21 cellular contexts compared by ENCODE assay signal in genomic region chrX:44967221-44967620, GRCh38.
DNase-seq lines count a peak whose midpoint lies in the region; ATAC-seq and TF ChIP-seq lines count a peak whose summit lies in the region.
"Had no signal": no experiment of that assay in that cellular context is flagged by ENCODE, and none has a peak within 500 bp of the region (broad histone marks: within the 10 kb centered on the region; RNA-seq: fewer than 3 reads in every experiment).

No MANE protein-coding gene starts in this region.

- H3K4me1 ChIP-seq in hepatocyte (ENCODE audit: insufficient read depth) (no peaks in the 10 kb centered on the region), upper lobe of right lung (no peaks in the 10 kb centered on the region)
- H3K4me1 ChIP-seq: BE2C had no signal

- peaks cover 25% of the 10 kb centered on the region for H3K4me1 Mint-ChIP-seq in activated T-cell treated with anti-CD3 and anti-CD28 coated beads, Interleukin-2, amount 50 U/mL, for 72 hours (ENCODE audit: low read depth)
- peaks cover 48% of the 10 kb centered on the region for H3K4me1 Mint-ChIP-seq in activated T-cell treated with anti-CD3 and anti-CD28 coated beads, Interleukin-2, amount 50 U/mL, for 24 hours (ENCODE audit: low read depth)
- peaks cover 29% of the 10 kb centered on the region for H3K4me1 Mint-ChIP-seq in activated CD4-positive, alpha-beta memory T cell treated with anti-CD3 and anti-CD28 coated beads for 36 hours (ENCODE audit: low read depth)
- peaks cover 25% of the 10 kb centered on the region for H3K4me1 Mint-ChIP-seq in stimulated activated effector memory CD8-positive, alpha-beta T cell treated with anti-CD3 and anti-CD28 coated beads, Interleukin-12 subunit alpha, Interleukin-12 subunit beta, amount 100 ng/mL, for 72 hours

- no peaks in the 10 kb centered on the region for H3K9me2 ChIP-seq in hepatocyte (replicated peaks; ENCODE audit: insufficient read depth)

- CTCF ChIA-PET in activated CD4-positive, alpha-beta memory T cell treated with anti-CD3 and anti-CD28 coated beads for 36 hours (lab: Charles Lee): no interaction called here

- peak overlapping the region; percentile 83 for H3K27ac Mint-ChIP-seq in activated T-cell treated with anti-CD3 and anti-CD28 coated beads, Interleukin-2, amount 50 U/mL, for 72 hours
- no peak overlapping the region for H3K27ac Mint-ChIP-seq in activated T-cell treated with anti-CD3 and anti-CD28 coated beads, Interleukin-2, amount 50 U/mL, for 24 hours
- H3K27ac Mint-ChIP-seq in activated CD4-positive, alpha-beta memory T cell treated with anti-CD3 and anti-CD28 coated beads for 36 hours: peak overlapping the region; percentile 5
- H3K27ac Mint-ChIP-seq in stimulated activated effector memory CD8-positive, alpha-beta T cell treated with anti-CD3 and anti-CD28 coated beads, Interleukin-12 subunit alpha, Interleukin-12 subunit beta, amount 100 ng/mL, for 72 hours: peak overlapping the region; percentile 21

- no peaks in the 10 kb centered on the region for H3K27me3 Mint-ChIP-seq in activated T-cell treated with anti-CD3 and anti-CD28 coated beads, Interleukin-2, amount 50 U/mL, for 72 hours (ENCODE audit: low read depth)
- no peaks in the 10 kb centered on the region for H3K27me3 Mint-ChIP-seq in activated T-cell treated with anti-CD3 and anti-CD28 coated beads, Interleukin-2, amount 50 U/mL, for 24 hours
- H3K27me3 Mint-ChIP-seq in activated CD4-positive, alpha-beta memory T cell treated with anti-CD3 and anti-CD28 coated beads for 36 hours: no peaks in the 10 kb centered on the region

- H3K9me3 ChIP-seq in hepatocyte (ENCODE audit: low read depth): no peaks in the 10 kb centered on the region
- no peaks in the 10 kb centered on the region for H3K9me3 ChIP-seq in upper lobe of right lung
- no peaks in the 10 kb centered on the region for H3K9me3 ChIP-seq in WERI-Rb-1 (ENCODE audit: severe bottlenecking)
- H3K9me3 ChIP-seq: adrenal gland, BE2C had no signal

- peaks cover 22% of the 10 kb centered on the region for H4K20me1 ChIP-seq in hepatocyte (ENCODE audit: insufficient read depth, poor library complexity, severe bottlenecking)

- no peak for DNase-seq in activated T-cell treated with anti-CD3 and anti-CD28 coated beads, Interleukin-2, amount 50 U/mL, for 72 hours
- DNase-seq in activated T-cell treated with anti-CD3 and anti-CD28 coated beads, Interleukin-2, amount 50 U/mL, for 24 hours: no peak
- no peak for DNase-seq in activated CD4-positive, alpha-beta memory T cell treated with anti-CD3 and anti-CD28 coated beads for 36 hours
- DNase-seq in hepatocyte (ENCODE audit: low spot score) (no peak), upper lobe of right lung (no peak), WERI-Rb-1 (no peak), DMS153 treated with DMSO at 0.1 percent for 48 hours (lab: John Stamatoyannopoulos, UW; ENCODE audit: unreplicated experiment) (no peak)
- DNase-seq in stimulated activated effector memory CD8-positive, alpha-beta T cell treated with anti-CD3 and anti-CD28 coated beads, Interleukin-12 subunit alpha, Interleukin-12 subunit beta, amount 100 ng/mL, for 72 hours (ENCODE audit: low spot score in 2 of 2): no peak
- DNase-seq: activated effector memory CD4-positive, alpha-beta T cell treated with Interleukin-2 at 50 U/mL for 16 hours; adrenal gland; BE2C; KG1; kidney; NCI-H1436 treated with DMSO at 0.1 percent for 48 hours; NCI-H524; Right ventricle myocardium superior; stimulated activated CD4-positive, alpha-beta T cell treated with anti-CD3 and anti-CD28 coated beads, Interleukin-1b, Interleukin-23, amount 100 ng/mL, for 48 hours had no signal

- peaks cover 78% of the 10 kb centered on the region for H3K79me2 ChIP-seq in hepatocyte

- TF ChIP-seq CTCF in hepatocyte (IDR thresholded peaks at IDR 0.05; ENCODE audit: poor library complexity): no peak
- no peak for TF ChIP-seq CTCF in upper lobe of right lung (IDR thresholded peaks at IDR 0.05)
- TF ChIP-seq CTCF in WERI-Rb-1 (IDR thresholded peaks at IDR 0.05; ENCODE audit: low read depth, low read length): no peak

- H3K36me3 ChIP-seq in hepatocyte (replicated peaks; ENCODE audit: insufficient read depth, low read depth) (no peaks in the 10 kb centered on the region), upper lobe of right lung (no peaks in the 10 kb centered on the region), WERI-Rb-1 (peaks cover 17% of the 10 kb centered on the region)
- H3K36me3 ChIP-seq: adrenal gland, BE2C had no signal

- ATAC-seq in activated T-cell treated with anti-CD3 and anti-CD28 coated beads, Interleukin-2, amount 50 U/mL, for 72 hours (replicated peaks in 1 of 2): no peak
- ATAC-seq in stimulated activated effector memory CD8-positive, alpha-beta T cell treated with anti-CD3 and anti-CD28 coated beads, Interleukin-12 subunit alpha, Interleukin-12 subunit beta, amount 100 ng/mL, for 72 hours: no peak
- no peak for ATAC-seq in upper lobe of right lung
- ATAC-seq: GM12878 had no signal

- H3K27me3 ChIP-seq in hepatocyte (no peaks in the 10 kb centered on the region), upper lobe of right lung (no peaks in the 10 kb centered on the region), WERI-Rb-1 (ENCODE audit: insufficient read depth, low read depth, severe bottlenecking) (no peaks in the 10 kb centered on the region)
- H3K27me3 ChIP-seq: adrenal gland, BE2C had no signal

- 53% methylated on average over 1 of the region's 1 CpG for WGBS in hepatocyte (ENCODE audit: low lambda C conversion rate, missing lambda C conversion rate)

- H3K27ac ChIP-seq in hepatocyte (peak overlapping the region; percentile 39), upper lobe of right lung (no peak overlapping the region), WERI-Rb-1 (no peak overlapping the region)
- H3K27ac ChIP-seq: adrenal gland, PC-9, skin epidermis had no signal

- intact Hi-C loops in activated CD4-positive, alpha-beta memory T cell treated with anti-CD3 and anti-CD28 coated beads for 36 hours (cut with micrococcal nuclease): no loop called here
- intact Hi-C loops in upper lobe of right lung (cut with DNase I): no loop called here

- peaks cover 6 to 36% of the 10 kb centered on the region in 2 donors for H3K36me3 Mint-ChIP-seq in activated T-cell treated with anti-CD3 and anti-CD28 coated beads, Interleukin-2, amount 50 U/mL, for 72 hours (ENCODE audit: insufficient read depth in 2 of 2)
- peaks cover 83% of the 10 kb centered on the region for H3K36me3 Mint-ChIP-seq in activated T-cell treated with anti-CD3 and anti-CD28 coated beads, Interleukin-2, amount 50 U/mL, for 24 hours (ENCODE audit: low read depth)
- peaks cover 16% of the 10 kb centered on the region for H3K36me3 Mint-ChIP-seq in activated CD4-positive, alpha-beta memory T cell treated with anti-CD3 and anti-CD28 coated beads for 36 hours
- peaks cover 18% of the 10 kb centered on the region for H3K36me3 Mint-ChIP-seq in stimulated activated effector memory CD8-positive, alpha-beta T cell treated with anti-CD3 and anti-CD28 coated beads, Interleukin-12 subunit alpha, Interleukin-12 subunit beta, amount 100 ng/mL, for 72 hours

- POLR2A ChIA-PET in activated CD4-positive, alpha-beta memory T cell treated with anti-CD3 and anti-CD28 coated beads for 36 hours (lab: Charles Lee): no interaction called here

- H2AFZ ChIP-seq in hepatocyte: no peak overlapping the region
- H2AFZ ChIP-seq: PC-9 had no signal

- H3K4me3 Mint-ChIP-seq in activated T-cell treated with anti-CD3 and anti-CD28 coated beads, Interleukin-2, amount 50 U/mL, for 72 hours: peak overlapping the region in 1 of 2 donors; percentile 5
- H3K4me3 Mint-ChIP-seq in activated T-cell treated with anti-CD3 and anti-CD28 coated beads, Interleukin-2, amount 50 U/mL, for 24 hours: no peak overlapping the region
- H3K4me3 Mint-ChIP-seq in activated CD4-positive, alpha-beta memory T cell treated with anti-CD3 and anti-CD28 coated beads for 36 hours: no peak overlapping the region
- H3K4me3 Mint-ChIP-seq in stimulated activated effector memory CD8-positive, alpha-beta T cell treated with anti-CD3 and anti-CD28 coated beads, Interleukin-12 subunit alpha, Interleukin-12 subunit beta, amount 100 ng/mL, for 72 hours: no peak overlapping the region

- peaks cover 0 to 5% of the 10 kb centered on the region in 2 donors for H3K9me3 Mint-ChIP-seq in activated T-cell treated with anti-CD3 and anti-CD28 coated beads, Interleukin-2, amount 50 U/mL, for 72 hours
- peaks cover 16% of the 10 kb centered on the region for H3K9me3 Mint-ChIP-seq in activated T-cell treated with anti-CD3 and anti-CD28 coated beads, Interleukin-2, amount 50 U/mL, for 24 hours
- peaks cover under 1% of the 10 kb centered on the region for H3K9me3 Mint-ChIP-seq in activated CD4-positive, alpha-beta memory T cell treated with anti-CD3 and anti-CD28 coated beads for 36 hours
- no peaks in the 10 kb centered on the region for H3K9me3 Mint-ChIP-seq in stimulated activated effector memory CD8-positive, alpha-beta T cell treated with anti-CD3 and anti-CD28 coated beads, Interleukin-12 subunit alpha, Interleukin-12 subunit beta, amount 100 ng/mL, for 72 hours

- H3K4me3 ChIP-seq in hepatocyte (no peak overlapping the region), upper lobe of right lung (no peak overlapping the region), WERI-Rb-1 (ENCODE audit: low read depth, low read length) (no peak overlapping the region)
- H3K4me3 ChIP-seq: adrenal gland, GM12878, lung, PC-9, skin epidermis had no signal

- H3K4me2 ChIP-seq in hepatocyte: no peak overlapping the region
- H3K4me2 ChIP-seq: PC-9 had no signal
